Comparison of ENCODE assay signal across 2 cellular contexts in genomic region chr17:79021929-79022328, GRCh38. TPM values are rescaled to one million over a fixed set of nuclear protein-coding genes. Genes with fewer than 3 reads are reported as not detected.
"Had no signal": no experiment of that assay in that cellular context is flagged by ENCODE, and none has a peak within 500 bp of the region (broad histone marks: within the 10 kb centered on the region; RNA-seq: fewer than 3 reads in every experiment).

No MANE protein-coding gene starts in this region.

RNA-seq across cellular contexts. Expression of gene C1QTNF1, which starts 2.0 kb away (rescaled TPM):
- total RNA-seq: activated naive CD4-positive, alpha-beta T cell treated with anti-CD3 and anti-CD28 coated beads, Interleukin-2, amount 50 U/mL, for 72 hours had no signal
- polyA plus RNA-seq: immature natural killer cell had no signal
